In genomic region chr16:87497767-87498290, GRCh38 we compare ENCODE assay signal across 6 cellular contexts. TPM values are rescaled to one million over a fixed set of nuclear protein-coding genes. Genes with fewer than 3 reads are reported as not detected.
DNase-seq lines count a peak whose midpoint lies in the region; TF ChIP-seq lines count a peak whose summit lies in the region.
"Not testable (repeated sequence)": the region's sequence is repeated elsewhere in the genome, so short reads cannot be mapped to it uniquely, and the experiment has no call there.

No MANE protein-coding gene starts in this region.

- not testable (repeated sequence) for TF ChIP-seq CTCF in Peyer's patch (IDR thresholded peaks at IDR 0.05); liver (IDR thresholded peaks at IDR 0.05; ENCODE audit: low read depth, low read length, missing input control); transverse colon (IDR thresholded peaks at IDR 0.05)

- not testable (repeated sequence) for H3K36me3 ChIP-seq in BLaER1; Peyer's patch; liver (ENCODE audit: control insufficient read depth in 4 of 4, insufficient read depth in 3 of 4, low read depth in 1 of 4, low read length in 3 of 4); transverse colon

- peak overlapping the region; percentile 91 for H3K4me2 ChIP-seq in BLaER1

- H3K27ac ChIP-seq in BLaER1: not testable (repeated sequence)
- H3K27ac ChIP-seq in Peyer's patch (peak overlapping the region in 3 of 4 donors; percentile 15 to 91 (median 74)), liver (ENCODE audit: low read depth in 1 of 2, low read length in 2 of 2) (peak overlapping the region; percentile 93 to 95), transverse colon (peak overlapping the region in 3 of 4 donors; percentile 63 to 73 (median 65))

- peaks cover 15% of the 10 kb centered on the region; the same call in 1 of the 2 replicates for H4K20me1 ChIP-seq in BLaER1

- TF ChIP-seq EP300 in transverse colon (IDR thresholded peaks at IDR 0.05; ENCODE audit: low read depth): not testable (repeated sequence)

- intact Hi-C loops in transverse colon (cut with DNase I; ENCODE audit: low total_unique reads): loop anchor here (10.0 kb wide), 1 partner anchor 83 kb away; no protein-coding TSS in a partner anchor

- H3K9me3 ChIP-seq in BLaER1; Peyer's patch; liver (ENCODE audit: control insufficient read depth in 4 of 4, low read length in 3 of 4); transverse colon: not testable (repeated sequence)

- in situ Hi-C loops in transverse colon (cut with MboI; ENCODE audit: low pct_ligation_motif_present in 1 of 4, low pct_unique_long_range_greater_than_20kb in 1 of 4, low sequenced_read_pairs in 3 of 4): not testable (repeated sequence)

- H3K9ac ChIP-seq in BLaER1: not testable (repeated sequence)
- H3K9ac ChIP-seq in liver (ENCODE audit: low read depth in 1 of 2, low read length in 2 of 2): peak overlapping the region in 1 of 2 donors; percentile 74

- WGBS in liver: 47% methylated on average over 12 of the region's 12 CpGs
- 77 to 100% methylated on average over 1 to 12 of the region's 12 CpGs for WGBS in transverse colon (ENCODE audit: low coverage in 1 of 2), 2 donors

- H3K4me1 ChIP-seq in BLaER1 (peaks cover 52% of the 10 kb centered on the region), Peyer's patch (peaks cover 5 to 34% (median 11%) of the 10 kb centered on the region in 4 donors), liver (ENCODE audit: control insufficient read depth in 4 of 4, insufficient read depth in 4 of 4, low read length in 3 of 4) (peaks cover 3 to 43% (median 20%) of the 10 kb centered on the region in 4 donors), transverse colon (peaks cover 23 to 36% (median 24%) of the 10 kb centered on the region in 4 donors)

- not testable (repeated sequence) for TF ChIP-seq RAD21 in liver (IDR thresholded peaks at IDR 0.05)

- DNase-seq in MV-4-11 (lab: John Stamatoyannopoulos, UW) (peak; percentile 9), Peyer's patch (peak in 1 of 3 donors; percentile 47), islet precursor cell (peak; percentile 24)
- not testable (repeated sequence) for DNase-seq in transverse colon

- H3K27me3 ChIP-seq in BLaER1; Peyer's patch; liver (ENCODE audit: control insufficient read depth in 4 of 4, insufficient read depth in 4 of 4, low read length in 3 of 4); transverse colon: not testable (repeated sequence)

- not testable (repeated sequence) for TF ChIP-seq POLR2A in Peyer's patch (IDR thresholded peaks at IDR 0.05); transverse colon (IDR thresholded peaks at IDR 0.05)

- not testable (repeated sequence) for H3K4me3 ChIP-seq in BLaER1; liver (ENCODE audit: low read depth in 1 of 3, low read length in 3 of 3); transverse colon
- H3K4me3 ChIP-seq in Peyer's patch: peak overlapping the region in 1 of 4 donors; percentile 24

RNA-seq across cellular contexts. Expression of gene ZCCHC14, which starts 5.0 kb away (rescaled TPM):
- total RNA-seq in Peyer's patch (10 to 100 TPM; 28.1 to 68.9 (median 55.9) TPM), liver (10 to 100 TPM in 1 of 2 donors, 1 to 10 TPM in 1; 7.1 to 21.7 TPM), transverse colon (10 to 100 TPM; 27.7 to 56.1 (median 36.7) TPM)
- polyA plus RNA-seq in liver: 1 to 10 TPM; 6.3 to 8.9 TPM
